Comparison of ENCODE assay signal across 21 cellular contexts in the genomic region with DNA sequence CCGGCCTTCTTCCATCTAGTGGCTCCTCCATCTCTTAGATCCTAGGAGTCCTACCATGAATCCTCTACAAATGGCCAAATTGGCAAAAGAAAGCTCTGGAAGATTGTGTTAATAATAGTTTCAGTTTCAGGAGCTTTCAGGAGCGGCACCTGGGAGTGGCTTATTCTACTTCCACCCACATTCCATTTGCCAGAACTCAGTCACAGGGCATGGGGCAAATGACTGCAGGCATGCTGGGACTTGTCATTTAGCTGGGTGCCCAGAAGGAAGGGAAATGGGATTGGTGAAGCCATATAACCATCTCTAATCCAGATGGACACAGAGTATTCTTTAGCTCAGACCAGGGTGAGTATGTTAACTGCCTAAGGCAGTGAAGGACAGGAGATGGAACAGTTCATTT. TPM values are rescaled to one million over a fixed set of nuclear protein-coding genes. Genes with fewer than 3 reads are reported as not detected.
A peak's percentile ranks its signal among the peaks of the same experiment; 100 is the strongest.
DNase-seq lines count a peak whose midpoint lies in the region; ATAC-seq, FAIRE-seq and TF ChIP-seq lines count a peak whose summit lies in the region.
"Had no signal": no experiment of that assay in that cellular context is flagged by ENCODE, and none has a peak within 500 bp of the region (broad histone marks: within the 10 kb centered on the region; RNA-seq: fewer than 3 reads in every experiment).

No MANE protein-coding gene starts in this region.

- H3K4me1 ChIP-seq in thyroid gland: peaks cover 11 to 20% of the 10 kb centered on the region in 2 donors
- H3K4me1 ChIP-seq: psoas muscle had no signal

- TF ChIP-seq POLR2A in H54 (IDR thresholded peaks at IDR 0.05; ENCODE audit: low read depth, low read length): no peak
- TF ChIP-seq POLR2A in thyroid gland (IDR thresholded peaks at IDR 0.05): no peak

- no peaks in the 10 kb centered on the region for H3K36me3 ChIP-seq in thyroid gland
- no peaks in the 10 kb centered on the region for H3K36me3 ChIP-seq in H7 (replicated peaks; ENCODE audit: control insufficient read depth, insufficient read depth, low read length)
- H3K36me3 ChIP-seq: cardiac muscle cell had no signal

- H3K27me3 ChIP-seq in thyroid gland: no peaks in the 10 kb centered on the region
- H3K27me3 ChIP-seq in H7 (ENCODE audit: control insufficient read depth, insufficient read depth, low read length): peaks cover 36% of the 10 kb centered on the region

- H3K9me3 ChIP-seq in thyroid gland: no peaks in the 10 kb centered on the region
- H3K9me3 ChIP-seq: psoas muscle had no signal

- H3K4me3 ChIP-seq in thyroid gland (replicated peaks in 1 of 3) (no peak overlapping the region), H7 (ENCODE audit: insufficient read depth, low read depth, low read length) (no peak overlapping the region)
- H3K4me3 ChIP-seq: cardiac muscle cell, lung, psoas muscle had no signal

- no peak for ATAC-seq in omental fat pad (ENCODE audit: low FRiP score)
- ATAC-seq: HepG2; natural killer cell treated with Interleukin-12 subunit alpha and Interleukin-12 subunit beta and Interleukin-15 and Interleukin-18, amount 100 ng/mL, for 72 hours; psoas muscle; stimulated activated naive CD8-positive, alpha-beta T cell treated with anti-CD3 and anti-CD28 coated beads, Interleukin-15, amount 100 ng/mL, for 72 hours had no signal

- FAIRE-seq in H54 (lab: Jason Lieb, UNC): peak; percentile 78
- FAIRE-seq: D721Med, HepG2 had no signal

- no peak overlapping the region for H3K27ac ChIP-seq in thyroid gland
- H3K27ac ChIP-seq: cardiac muscle cell, psoas muscle had no signal

- DNase-seq in H54 (ENCODE audit: insufficient read length, low spot score): no peak
- DNase-seq in SW480 (ENCODE audit: low spot score): peak; percentile 81
- peak; percentile 56 for DNase-seq in islet precursor cell
- DNase-seq in thyroid gland: peak; percentile 3 to 35
- no peak for DNase-seq in omental fat pad (ENCODE audit: low spot score)
- no peak for DNase-seq in H7
- no peak for DNase-seq in NCI-H2107 (lab: John Stamatoyannopoulos, UW)
- DNase-seq: activated B cell treated with CpG ODN at 0.5 μM for 24 hours; effector CD4-positive, alpha-beta T cell; NCI-H2029; NCI-H748 treated with DMSO at 0.1 percent for 48 hours; psoas muscle; RPMI8226; stimulated activated naive CD8-positive, alpha-beta T cell treated with anti-CD3 and anti-CD28 coated beads, Interleukin-15, amount 100 ng/mL, for 72 hours; T-helper 1 cell had no signal

- TF ChIP-seq CTCF in thyroid gland (IDR thresholded peaks at IDR 0.05) (no peak), omental fat pad (IDR thresholded peaks at IDR 0.05) (no peak)

- 66 to 90% methylated on average over 2 of the region's 2 CpGs for WGBS in thyroid gland, 2 donors

- intact Hi-C loops in thyroid gland (cut with DNase I): no loop called here

RNA-seq across cellular contexts. Expression of a gene that starts 3.6 kb away (rescaled TPM):
- total RNA-seq in thyroid gland: 10 to 100 TPM in 3 of 4 donors, 1 to 10 TPM in 1; 9.2 to 21.1 (median 10.8) TPM
- 1 to 10 TPM in 2 of 4 donors, under 1 TPM in 2; 0.48 to 4.4 (median 1.1) TPM for total RNA-seq in omental fat pad
- 1.1 and 1.3 TPM in 2 replicates for total RNA-seq in H7 (2014; rRNA removed; shearing (Covaris generic))
- total RNA-seq: activated B cell treated with CpG ODN at 0.5 μM for 24 hours; B cell; HepG2; natural killer cell treated with Interleukin-12 subunit alpha and Interleukin-12 subunit beta and Interleukin-15 and Interleukin-18, amount 100 ng/mL, for 72 hours had no signal

Comparison
In these comparisons a context has a peak if more than half of its experiments do, and no peak if none do; other contexts are left out.
1. DNase-seq: peak in SW480 (single experiment), islet precursor cell (single experiment) and thyroid gland (2 of 2); none in H54 (single experiment), omental fat pad (single experiment), H7 (single experiment) and NCI-H2107 (single experiment).